18 cellular contexts compared by ENCODE assay signal in genomic region chr2:163888591-163888990, GRCh38.
A peak's percentile ranks its signal among the peaks of the same experiment; 100 is the strongest.
DNase-seq lines count a peak whose midpoint lies in the region; ATAC-seq and TF ChIP-seq lines count a peak whose summit lies in the region.
"Had no signal": no experiment of that assay in that cellular context is flagged by ENCODE, and none has a peak within 500 bp of the region (broad histone marks: within the 10 kb centered on the region; RNA-seq: fewer than 3 reads in every experiment).

No MANE protein-coding gene starts in this region.

- ATAC-seq in GM19463 (IDR thresholded peaks at IDR 0.05; ENCODE audit: unreplicated experiment): no peak
- no peak for ATAC-seq in left lung
- ATAC-seq in HG02885 (IDR thresholded peaks at IDR 0.05; ENCODE audit: poor library complexity, unreplicated experiment): no peak
- ATAC-seq: CD8-positive, alpha-beta T cell; GM12878 had no signal

- H3K27ac ChIP-seq in left lung: no peak overlapping the region
- H3K27ac ChIP-seq: BLaER1, C4-2B had no signal

- no peaks in the 10 kb centered on the region for H3K4me1 ChIP-seq in left lung
- H3K4me1 ChIP-seq: BLaER1, Caco-2, HAP-1 had no signal

- no peak for TF ChIP-seq RAD21 in Ishikawa (IDR thresholded peaks at IDR 0.05; ENCODE audit: low read depth)

- TF ChIP-seq EP300 in Ishikawa (IDR thresholded peaks at IDR 0.05; ENCODE audit: borderline replicate concordance): peak; percentile 53; the same call in 1 of the 2 replicates

- intact Hi-C loops in left lung (cut with DNase I): no loop called here

- TF ChIP-seq CTCF in left lung (IDR thresholded peaks at IDR 0.05): no peak

- DNase-seq in NCI-H1105 treated with DMSO at 0.1 percent for 48 hours (lab: John Stamatoyannopoulos, UW): peak; percentile 79
- peak; percentile 68 for DNase-seq in NCI-H748 (lab: John Stamatoyannopoulos, UW; ENCODE audit: unreplicated experiment)
- DNase-seq in left lung: no peak
- DNase-seq: Caco-2; CD4-positive, CD25-positive, alpha-beta regulatory T cell; CD8-positive, alpha-beta T cell; DMS79; EL; GDM1; GOT3; HFFc6 had no signal

- no peak overlapping the region for H3K4me3 ChIP-seq in left lung
- H3K4me3 ChIP-seq: BLaER1, GM12878, HAP-1 had no signal

- H3K36me3 ChIP-seq in left lung: no peaks in the 10 kb centered on the region
- H3K36me3 ChIP-seq: BLaER1, HAP-1 had no signal

- peaks cover 0 to 17% of the 10 kb centered on the region in 2 donors for H3K9me3 ChIP-seq in left lung
- H3K9me3 ChIP-seq: Caco-2, HAP-1 had no signal

- no peaks in the 10 kb centered on the region for H3K27me3 ChIP-seq in left lung
- H3K27me3 ChIP-seq: BLaER1 had no signal

TF ChIP-seq in Ishikawa, 13 proteins besides CTCF, POLR2A, EP300 and RAD21:
- peak; percentile 46 for TF ChIP-seq NFIC (IDR thresholded peaks at IDR 0.05)
- TF ChIP-seq CREB1 (IDR thresholded peaks at IDR 0.05; ENCODE audit: low read depth): no peak
- TF ChIP-seq TCF12 (IDR thresholded peaks at IDR 0.05; ENCODE audit: low read depth): 0 out of 2 replicates have a peak, but pooled peaks have one; percentile 27
- TF ChIP-seq TEAD4 (IDR thresholded peaks at IDR 0.05): peak; percentile 62

Comparison
In these comparisons a context has a peak if more than half of its experiments do, and no peak if none do; other contexts are left out.
1. DNase-seq: peak in NCI-H1105 treated with DMSO at 0.1 percent for 48 hours (single experiment) and NCI-H748 (single experiment); none in left lung (0 of 2).